10 cellular contexts compared by ENCODE assay signal in the genomic region with DNA sequence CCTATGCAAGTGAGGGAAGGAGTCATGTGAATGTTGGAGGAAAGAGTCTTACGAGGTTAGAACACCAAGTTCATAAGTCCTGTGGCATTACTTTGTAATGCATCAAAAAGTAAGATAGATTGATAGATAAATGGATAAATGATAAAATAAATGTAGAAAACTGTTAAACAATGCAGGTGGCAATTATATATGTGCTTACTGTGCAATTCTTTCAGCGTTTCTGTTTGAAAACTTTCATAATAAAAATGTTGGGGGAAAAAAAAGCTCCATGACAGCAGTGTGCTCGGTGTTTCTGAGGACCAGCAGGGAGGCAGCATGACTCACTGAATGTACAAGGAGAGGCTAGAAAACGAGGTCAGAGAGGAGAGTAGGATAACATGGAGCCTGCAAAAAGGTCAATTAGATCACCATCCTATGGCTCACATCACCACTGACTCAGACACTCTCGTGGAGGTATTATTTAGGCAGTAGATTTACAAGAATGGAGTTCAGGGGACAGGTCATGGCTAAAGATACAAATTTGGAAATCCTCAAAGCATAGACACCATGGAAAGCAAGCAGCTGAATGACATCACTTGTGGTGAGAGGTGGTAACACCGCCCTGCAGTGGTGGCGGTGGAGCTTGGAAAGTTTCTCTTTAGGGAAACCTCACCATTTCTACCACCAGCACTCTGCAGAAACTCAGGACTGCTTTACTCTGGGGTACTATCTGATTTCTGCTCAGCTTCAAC.
DNase-seq lines count a peak whose midpoint lies in the region; ATAC-seq and TF ChIP-seq lines count a peak whose summit lies in the region.
"Had no signal": no experiment of that assay in that cellular context is flagged by ENCODE, and none has a peak within 500 bp of the region (broad histone marks: within the 10 kb centered on the region; RNA-seq: fewer than 3 reads in every experiment).

No MANE protein-coding gene starts in this region.

- POLR2A ChIA-PET in Caco-2 (lab: Charles Lee) = no interaction called here

- no peak overlapping the region for H3K4me3 ChIP-seq in cardiac muscle cell
- H3K4me3 ChIP-seq in right cardiac atrium (ENCODE audit: low read length) = no peak overlapping the region
- no peak overlapping the region for H3K4me3 ChIP-seq in epithelial cell of esophagus (ENCODE audit: low read length)
- no peak overlapping the region for H3K4me3 ChIP-seq in Caco-2 (ENCODE audit: low read depth, low read length)

- H3K9me3 Mint-ChIP-seq in stimulated activated naive CD8-positive, alpha-beta T cell treated with anti-CD3 and anti-CD28 coated beads, Interleukin-15, Interleukin-2, amounts not matched to agents 100 ng/mL and 50 ng/mL, for 24 hours = no peaks in the 10 kb centered on the region
- H3K9me3 Mint-ChIP-seq in Caco-2 (ENCODE audit: unreplicated experiment) = no peaks in the 10 kb centered on the region

- H3K4me1 Mint-ChIP-seq in stimulated activated naive CD8-positive, alpha-beta T cell treated with anti-CD3 and anti-CD28 coated beads, Interleukin-15, Interleukin-2, amounts not matched to agents 100 ng/mL and 50 ng/mL, for 24 hours (ENCODE audit: low read depth) = peaks cover 16% of the 10 kb centered on the region
- H3K4me1 Mint-ChIP-seq in Caco-2 (ENCODE audit: low read depth, unreplicated experiment) = peaks cover 15% of the 10 kb centered on the region

- 76% methylated on average over 7 of the region's 7 CpGs for WGBS in right cardiac atrium

- intact Hi-C loops in right cardiac atrium (cut with DNase I) = no loop called here
- intact Hi-C loops in Caco-2 (cut with micrococcal nuclease; ENCODE audit: unreplicated experiment) = no loop called here

- no peaks in the 10 kb centered on the region for H3K9me3 ChIP-seq in cardiac muscle cell (ENCODE audit: low read depth)
- no peaks in the 10 kb centered on the region for H3K9me3 ChIP-seq in right cardiac atrium (ENCODE audit: control insufficient read depth, low read length)
- H3K9me3 ChIP-seq in Caco-2 = no peaks in the 10 kb centered on the region

- in situ Hi-C loops in SK-MEL-5 (cut with HindIII; ENCODE audit: low pct_unique_long_range_greater_than_20kb, low sequenced_read_pairs) = no loop called here

- no peaks in the 10 kb centered on the region for H3K27me3 ChIP-seq in cardiac muscle cell
- no peaks in the 10 kb centered on the region for H3K27me3 ChIP-seq in right cardiac atrium (ENCODE audit: control insufficient read depth, insufficient read depth)
- H3K27me3 ChIP-seq in Caco-2 (replicated peaks; ENCODE audit: control insufficient read depth, insufficient read depth, low read length) = no peaks in the 10 kb centered on the region

- H3K27ac ChIP-seq in cardiac muscle cell (no peak overlapping the region), right cardiac atrium (ENCODE audit: low read length) (no peak overlapping the region), caudate nucleus (ENCODE audit: low read depth, low read length) (no peak overlapping the region)

- no peaks in the 10 kb centered on the region for H3K27me3 Mint-ChIP-seq in stimulated activated naive CD8-positive, alpha-beta T cell treated with anti-CD3 and anti-CD28 coated beads, Interleukin-15, Interleukin-2, amounts not matched to agents 100 ng/mL and 50 ng/mL, for 24 hours
- no peaks in the 10 kb centered on the region for H3K27me3 Mint-ChIP-seq in Caco-2 (ENCODE audit: insufficient read depth, unreplicated experiment)

- H3K4me3 Mint-ChIP-seq in stimulated activated naive CD8-positive, alpha-beta T cell treated with anti-CD3 and anti-CD28 coated beads, Interleukin-15, Interleukin-2, amounts not matched to agents 100 ng/mL and 50 ng/mL, for 24 hours = peak overlapping the region; percentile 53
- no peak overlapping the region for H3K4me3 Mint-ChIP-seq in Caco-2 (ENCODE audit: unreplicated experiment)

- CTCF ChIA-PET in Caco-2 (lab: Charles Lee) = no interaction called here

- no peak for ATAC-seq in right cardiac atrium

- peak in 1 of 2 donors; percentile 47 for DNase-seq in cardiac muscle cell (ENCODE audit: low read depth in 1 of 2, low spot score in 1 of 2)
- no peak for DNase-seq in right cardiac atrium
- peak; percentile 34 for DNase-seq in SK-MEL-5 (ENCODE audit: low read depth, low spot score)
- DNase-seq in epithelial cell of esophagus (ENCODE audit: low read depth) = peak; percentile 16
- no peak for DNase-seq in caudate nucleus (lab: John Stamatoyannopoulos, UW)
- DNase-seq in NCI-H1417 (lab: John Stamatoyannopoulos, UW) = no peak
- no peak for DNase-seq in Caco-2
- DNase-seq: activated CD4-positive, CD25-positive, alpha-beta regulatory T cell treated with anti-CD3 and anti-CD28 coated beads, Interleukin-2, amount 50 U/mL, for 72 hours; erythroblast had no signal

- H3K36me3 ChIP-seq in cardiac muscle cell (no peaks in the 10 kb centered on the region), Caco-2 (ENCODE audit: control insufficient read depth, insufficient read depth, low read length) (no peaks in the 10 kb centered on the region)

- no TSS peak for BruUV-seq in Caco-2 (replicated peaks; lab: Mats Ljungman, UMichigan)

- peak overlapping the region; percentile 80 for H3K27ac Mint-ChIP-seq in stimulated activated naive CD8-positive, alpha-beta T cell treated with anti-CD3 and anti-CD28 coated beads, Interleukin-15, Interleukin-2, amounts not matched to agents 100 ng/mL and 50 ng/mL, for 24 hours
- H3K27ac Mint-ChIP-seq in Caco-2 (ENCODE audit: unreplicated experiment) = no peak overlapping the region

- no peaks in the 10 kb centered on the region for H3K36me3 Mint-ChIP-seq in stimulated activated naive CD8-positive, alpha-beta T cell treated with anti-CD3 and anti-CD28 coated beads, Interleukin-15, Interleukin-2, amounts not matched to agents 100 ng/mL and 50 ng/mL, for 24 hours (ENCODE audit: low read depth)
- H3K36me3 Mint-ChIP-seq in Caco-2 (ENCODE audit: insufficient read depth, unreplicated experiment) = no peaks in the 10 kb centered on the region

- no peaks in the 10 kb centered on the region for H3K4me1 ChIP-seq in cardiac muscle cell (ENCODE audit: low read depth)
- no peaks in the 10 kb centered on the region for H3K4me1 ChIP-seq in right cardiac atrium (ENCODE audit: control insufficient read depth, insufficient read depth, low read length)
- no peaks in the 10 kb centered on the region for H3K4me1 ChIP-seq in Caco-2

- TF ChIP-seq CTCF in cardiac muscle cell (IDR thresholded peaks at IDR 0.05; ENCODE audit: low read depth, low read length) (peak; percentile 15), epithelial cell of esophagus (IDR thresholded peaks at IDR 0.05; ENCODE audit: insufficient read depth, low read depth, low read length, missing control alignments) (no peak), Caco-2 (IDR thresholded peaks at IDR 0.05; ENCODE audit: insufficient read depth in 1 of 2, low read depth in 1 of 2, low read length in 1 of 2, severe bottlenecking in 1 of 2, unreplicated experiment in 1 of 2) (no peak)

Comparison
In these comparisons a context has a peak if more than half of its experiments do, and no peak if none do; other contexts are left out.
1. DNase-seq: peak in SK-MEL-5 (single experiment) and epithelial cell of esophagus (single experiment); none in right cardiac atrium (0 of 3), caudate nucleus (0 of 61), NCI-H1417 (0 of 3) and Caco-2 (0 of 2).